In the genomic region with DNA sequence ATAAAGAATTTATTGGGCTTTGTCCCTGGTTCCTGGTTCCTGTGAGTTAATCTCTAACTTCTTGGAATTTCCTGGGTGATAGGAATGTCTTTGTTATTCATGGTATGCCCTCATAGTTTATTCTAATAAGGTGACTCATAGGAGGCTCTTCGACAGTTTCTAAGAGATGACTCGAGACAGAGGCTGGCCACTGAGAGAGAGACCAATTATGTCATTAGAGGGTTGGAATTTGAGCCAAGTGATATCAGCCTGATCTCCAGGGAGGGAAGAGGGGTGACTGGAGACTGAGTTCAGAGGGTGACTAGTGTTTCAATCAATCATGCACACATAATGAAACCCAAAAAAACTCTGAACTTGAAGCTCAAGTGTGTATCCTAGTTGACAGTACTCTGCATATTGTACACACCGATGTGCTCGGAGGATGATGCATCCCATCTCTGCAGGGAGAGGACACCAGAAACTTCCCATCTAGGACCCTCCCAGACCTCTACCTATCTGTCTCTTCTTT, we compare ENCODE assay signal across 1 cellular context.
TF ChIP-seq lines count a peak whose summit lies in the region.

No MANE protein-coding gene starts in this region.

TF ChIP-seq in K562, 482 proteins besides CTCF, POLR2A, EP300 and RAD21 (continued from another document and continues in another):
- TF ChIP-seq TBL1XR1 (IDR thresholded peaks at IDR 0.05; ENCODE audit: low read length in 2 of 2) (peak in 1 of 2 experiments; percentile 88; a peak in 1 of 4 replicates), ZNF174 (CRISPR knock-in tag; IDR thresholded peaks at IDR 0.05) (no peak), XRCC5 (IDR thresholded peaks at IDR 0.05; ENCODE audit: low read depth, low read length) (no peak), TRIM28 (IDR thresholded peaks at IDR 0.05) (no peak), IRF2 (CRISPR knock-in tag; IDR thresholded peaks at IDR 0.05) (no peak), SAFB2 (IDR thresholded peaks at IDR 0.05; ENCODE audit: borderline replicate concordance, low read depth, low read length, severe bottlenecking) (no peak), TEAD2 (tag; IDR thresholded peaks at IDR 0.05) (peak; percentile 83), GATAD2A (IDR thresholded peaks at IDR 0.05) (0 out of 2 replicates have a peak, but pooled peaks have one; percentile 57), ZNF445 (CRISPR knock-in tag; IDR thresholded peaks at IDR 0.05; ENCODE audit: low read depth) (no peak), EWSR1 (IDR thresholded peaks at IDR 0.05; ENCODE audit: borderline replicate concordance, low read depth, partially characterized antibody) (no peak), DPF2 (IDR thresholded peaks at IDR 0.05) (peak; percentile 92), MCM7 (IDR thresholded peaks at IDR 0.05) (no peak), ZNF316 (IDR thresholded peaks at IDR 0.05) (no peak), MAFF (IDR thresholded peaks at IDR 0.05; ENCODE audit: low read length) (no peak), MCM5 (IDR thresholded peaks at IDR 0.05; ENCODE audit: low read depth) (no peak), IFI16 (CRISPR knock-in tag; IDR thresholded peaks at IDR 0.05) (no peak), RBBP5 (IDR thresholded peaks at IDR 0.05; ENCODE audit: borderline replicate concordance, insufficient read depth, low read length, poor library complexity, severe bottlenecking) (peak; percentile 40), SNAPC5 (CRISPR knock-in tag; IDR thresholded peaks at IDR 0.05) (no peak), ESRRA (IDR thresholded peaks at IDR 0.05; ENCODE audit: borderline replicate concordance, low read depth) (no peak), BACH1 (tag; IDR thresholded peaks at IDR 0.05) (peak; percentile 45; the same call in 1 of the 2 replicates), RBM14 (IDR thresholded peaks at IDR 0.05; ENCODE audit: borderline replicate concordance, insufficient read depth, low read depth, low read length) (no peak), SMAD4 (CRISPR knock-in tag; conservative IDR thresholded peaks at IDR 0.05) (0 out of 2 replicates have a peak, but pooled peaks have one; percentile 53), MAFK (IDR thresholded peaks at IDR 0.05; ENCODE audit: low read length) (0 out of 2 replicates have a peak, but pooled peaks have one; percentile 12), KLF10 (CRISPR knock-in tag; IDR thresholded peaks at IDR 0.05) (no peak), NR1H2 (CRISPR knock-in tag; IDR thresholded peaks at IDR 0.05) (no peak), ZNF354B (CRISPR knock-in tag; IDR thresholded peaks at IDR 0.05) (no peak), ZNF507 (tag; conservative IDR thresholded peaks at IDR 0.05) (no peak), NR2C1 (IDR thresholded peaks at IDR 0.05) (peak; percentile 53; the same call in 1 of the 2 replicates), NR2C1 (tag; IDR thresholded peaks at IDR 0.05) (peak; percentile 68), HBP1 (CRISPR knock-in tag; IDR thresholded peaks at IDR 0.05) (no peak), NCOR1 (IDR thresholded peaks at IDR 0.05) (peak; percentile 66), PRMT5 (CRISPR knock-in tag; IDR thresholded peaks at IDR 0.05) (no peak), GATA2 (CRISPR knock-in tag; IDR thresholded peaks at IDR 0.05) (peak; percentile 96), ZEB2 (IDR thresholded peaks at IDR 0.05) (0 out of 2 replicates have a peak, but pooled peaks have one; percentile 58), ZNF77 (CRISPR knock-in tag; IDR thresholded peaks at IDR 0.05) (no peak), ELF2 (CRISPR knock-in tag; IDR thresholded peaks at IDR 0.05) (no peak), ETV1 (tag; conservative IDR thresholded peaks at IDR 0.05; ENCODE audit: low read depth) (0 out of 2 replicates have a peak, but pooled peaks have one; percentile 21), LEF1 (IDR thresholded peaks at IDR 0.05) (peak; percentile 74), TFAM (CRISPR knock-in tag; conservative IDR thresholded peaks at IDR 0.05) (no peak), POU5F1 (IDR thresholded peaks at IDR 0.05; ENCODE audit: borderline replicate concordance, low read depth, low read length, partially characterized antibody) (no peak), ZNF253 (CRISPR knock-in tag; conservative IDR thresholded peaks at IDR 0.05) (no peak), HDAC2 (IDR thresholded peaks at IDR 0.05) (peak; percentile 61; the same call in 1 of the 2 replicates), DMBX1 (CRISPR knock-in tag; IDR thresholded peaks at IDR 0.05; ENCODE audit: borderline replicate concordance) (no peak), GTF2F1 (IDR thresholded peaks at IDR 0.05; ENCODE audit: low read depth, low read length) (no peak), ZNF766 (CRISPR knock-in tag; conservative IDR thresholded peaks at IDR 0.05) (peak; percentile 75; the same call in 1 of the 2 replicates), SMARCA4 (IDR thresholded peaks at IDR 0.05) (peak; percentile 92), ZSCAN29 (IDR thresholded peaks at IDR 0.05) (no peak), MBD2 (IDR thresholded peaks at IDR 0.05; ENCODE audit: borderline replicate concordance, low read depth) (0 out of 2 replicates have a peak, but pooled peaks have one; percentile 11), CREM (IDR thresholded peaks at IDR 0.05; ENCODE audit: low read depth) (peak; percentile 61), RBFOX2 (IDR thresholded peaks at IDR 0.05; ENCODE audit: low read depth, low read length) (no peak), DACH1 (IDR thresholded peaks at IDR 0.05; ENCODE audit: partially characterized antibody) (peak; percentile 25), TSHZ1 (CRISPR knock-in tag; IDR thresholded peaks at IDR 0.05) (no peak), SMAD1 (IDR thresholded peaks at IDR 0.05; ENCODE audit: low read depth, low read length, partially characterized antibody) (peak; percentile 82), HMBOX1 (IDR thresholded peaks at IDR 0.05) (peak; percentile 97), THRAP3 (IDR thresholded peaks at IDR 0.05; ENCODE audit: borderline replicate concordance) (no peak; the same call in 1 of the 2 replicates)
- TF ChIP-seq, protein P1, sequence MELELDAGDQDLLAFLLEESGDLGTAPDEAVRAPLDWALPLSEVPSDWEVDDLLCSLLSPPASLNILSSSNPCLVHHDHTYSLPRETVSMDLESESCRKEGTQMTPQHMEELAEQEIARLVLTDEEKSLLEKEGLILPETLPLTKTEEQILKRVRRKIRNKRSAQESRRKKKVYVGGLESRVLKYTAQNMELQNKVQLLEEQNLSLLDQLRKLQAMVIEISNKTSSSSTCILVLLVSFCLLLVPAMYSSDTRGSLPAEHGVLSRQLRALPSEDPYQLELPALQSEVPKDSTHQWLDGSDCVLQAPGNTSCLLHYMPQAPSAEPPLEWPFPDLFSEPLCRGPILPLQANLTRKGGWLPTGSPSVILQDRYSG (tag; conservative IDR thresholded peaks at IDR 0.05; ENCODE audit: low read depth), result no peak
- TF ChIP-seq, protein P2, sequence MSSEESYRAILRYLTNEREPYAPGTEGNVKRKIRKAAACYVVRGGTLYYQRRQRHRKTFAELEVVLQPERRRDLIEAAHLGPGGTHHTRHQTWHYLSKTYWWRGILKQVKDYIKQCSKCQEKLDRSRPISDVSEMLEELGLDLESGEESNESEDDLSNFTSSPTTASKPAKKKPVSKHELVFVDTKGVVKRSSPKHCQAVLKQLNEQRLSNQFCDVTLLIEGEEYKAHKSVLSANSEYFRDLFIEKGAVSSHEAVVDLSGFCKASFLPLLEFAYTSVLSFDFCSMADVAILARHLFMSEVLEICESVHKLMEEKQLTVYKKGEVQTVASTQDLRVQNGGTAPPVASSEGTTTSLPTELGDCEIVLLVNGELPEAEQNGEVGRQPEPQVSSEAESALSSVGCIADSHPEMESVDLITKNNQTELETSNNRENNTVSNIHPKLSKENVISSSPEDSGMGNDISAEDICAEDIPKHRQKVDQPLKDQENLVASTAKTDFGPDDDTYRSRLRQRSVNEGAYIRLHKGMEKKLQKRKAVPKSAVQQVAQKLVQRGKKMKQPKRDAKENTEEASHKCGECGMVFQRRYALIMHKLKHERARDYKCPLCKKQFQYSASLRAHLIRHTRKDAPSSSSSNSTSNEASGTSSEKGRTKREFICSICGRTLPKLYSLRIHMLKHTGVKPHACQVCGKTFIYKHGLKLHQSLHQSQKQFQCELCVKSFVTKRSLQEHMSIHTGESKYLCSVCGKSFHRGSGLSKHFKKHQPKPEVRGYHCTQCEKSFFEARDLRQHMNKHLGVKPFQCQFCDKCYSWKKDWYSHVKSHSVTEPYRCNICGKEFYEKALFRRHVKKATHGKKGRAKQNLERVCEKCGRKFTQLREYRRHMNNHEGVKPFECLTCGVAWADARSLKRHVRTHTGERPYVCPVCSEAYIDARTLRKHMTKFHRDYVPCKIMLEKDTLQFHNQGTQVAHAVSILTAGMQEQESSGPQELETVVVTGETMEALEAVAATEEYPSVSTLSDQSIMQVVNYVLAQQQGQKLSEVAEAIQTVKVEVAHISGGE (CRISPR knock-in tag; IDR thresholded peaks at IDR 0.05), result no peak
- TF ChIP-seq, protein P3, sequence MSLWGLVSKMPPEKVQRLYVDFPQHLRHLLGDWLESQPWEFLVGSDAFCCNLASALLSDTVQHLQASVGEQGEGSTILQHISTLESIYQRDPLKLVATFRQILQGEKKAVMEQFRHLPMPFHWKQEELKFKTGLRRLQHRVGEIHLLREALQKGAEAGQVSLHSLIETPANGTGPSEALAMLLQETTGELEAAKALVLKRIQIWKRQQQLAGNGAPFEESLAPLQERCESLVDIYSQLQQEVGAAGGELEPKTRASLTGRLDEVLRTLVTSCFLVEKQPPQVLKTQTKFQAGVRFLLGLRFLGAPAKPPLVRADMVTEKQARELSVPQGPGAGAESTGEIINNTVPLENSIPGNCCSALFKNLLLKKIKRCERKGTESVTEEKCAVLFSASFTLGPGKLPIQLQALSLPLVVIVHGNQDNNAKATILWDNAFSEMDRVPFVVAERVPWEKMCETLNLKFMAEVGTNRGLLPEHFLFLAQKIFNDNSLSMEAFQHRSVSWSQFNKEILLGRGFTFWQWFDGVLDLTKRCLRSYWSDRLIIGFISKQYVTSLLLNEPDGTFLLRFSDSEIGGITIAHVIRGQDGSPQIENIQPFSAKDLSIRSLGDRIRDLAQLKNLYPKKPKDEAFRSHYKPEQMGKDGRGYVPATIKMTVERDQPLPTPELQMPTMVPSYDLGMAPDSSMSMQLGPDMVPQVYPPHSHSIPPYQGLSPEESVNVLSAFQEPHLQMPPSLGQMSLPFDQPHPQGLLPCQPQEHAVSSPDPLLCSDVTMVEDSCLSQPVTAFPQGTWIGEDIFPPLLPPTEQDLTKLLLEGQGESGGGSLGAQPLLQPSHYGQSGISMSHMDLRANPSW (CRISPR knock-in tag; IDR thresholded peaks at IDR 0.05), result no peak
- TF ChIP-seq, protein P4, sequence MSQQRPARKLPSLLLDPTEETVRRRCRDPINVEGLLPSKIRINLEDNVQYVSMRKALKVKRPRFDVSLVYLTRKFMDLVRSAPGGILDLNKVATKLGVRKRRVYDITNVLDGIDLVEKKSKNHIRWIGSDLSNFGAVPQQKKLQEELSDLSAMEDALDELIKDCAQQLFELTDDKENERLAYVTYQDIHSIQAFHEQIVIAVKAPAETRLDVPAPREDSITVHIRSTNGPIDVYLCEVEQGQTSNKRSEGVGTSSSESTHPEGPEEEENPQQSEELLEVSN (IDR thresholded peaks at IDR 0.05; ENCODE audit: borderline replicate concordance in 1 of 2, extremely low read depth in 1 of 2, insufficient read depth in 1 of 2, insufficient read length in 1 of 2, low read depth in 1 of 2, low read length in 1 of 2, poor library complexity in 1 of 2, severe bottlenecking in 1 of 2), result peak; percentile 17 to 50
